In the genomic region with DNA sequence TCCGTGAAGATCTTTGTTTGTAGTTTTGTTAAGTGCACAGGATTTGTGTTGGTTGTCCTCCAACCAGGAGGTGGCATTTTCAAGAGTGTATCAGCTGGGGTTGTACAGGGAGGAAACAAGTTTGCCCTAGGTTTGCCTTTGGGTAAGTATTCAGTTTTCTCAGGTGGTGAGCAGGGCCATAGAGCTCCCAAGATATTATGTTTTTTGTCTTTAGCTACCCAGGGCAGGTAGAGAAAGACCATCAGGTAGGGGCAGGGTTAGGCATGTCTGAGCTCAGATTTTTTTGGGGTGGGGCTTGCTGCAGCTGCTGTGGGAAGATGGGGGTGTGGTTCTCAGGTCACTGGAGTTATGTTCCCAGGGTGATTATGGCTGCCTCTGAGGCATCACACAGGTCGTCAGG, we compare ENCODE assay signal across 3 cellular contexts.
"Had no signal": no experiment of that assay in that cellular context is flagged by ENCODE, and none has a peak within 500 bp of the region (broad histone marks: within the 10 kb centered on the region; RNA-seq: fewer than 3 reads in every experiment).

No MANE protein-coding gene starts in this region.

- H3K4me3 ChIP-seq: GM12878 had no signal

- DNase-seq: GDM1, GF-D8 had no signal

- ATAC-seq: GM12878 had no signal
